In the genomic region with DNA sequence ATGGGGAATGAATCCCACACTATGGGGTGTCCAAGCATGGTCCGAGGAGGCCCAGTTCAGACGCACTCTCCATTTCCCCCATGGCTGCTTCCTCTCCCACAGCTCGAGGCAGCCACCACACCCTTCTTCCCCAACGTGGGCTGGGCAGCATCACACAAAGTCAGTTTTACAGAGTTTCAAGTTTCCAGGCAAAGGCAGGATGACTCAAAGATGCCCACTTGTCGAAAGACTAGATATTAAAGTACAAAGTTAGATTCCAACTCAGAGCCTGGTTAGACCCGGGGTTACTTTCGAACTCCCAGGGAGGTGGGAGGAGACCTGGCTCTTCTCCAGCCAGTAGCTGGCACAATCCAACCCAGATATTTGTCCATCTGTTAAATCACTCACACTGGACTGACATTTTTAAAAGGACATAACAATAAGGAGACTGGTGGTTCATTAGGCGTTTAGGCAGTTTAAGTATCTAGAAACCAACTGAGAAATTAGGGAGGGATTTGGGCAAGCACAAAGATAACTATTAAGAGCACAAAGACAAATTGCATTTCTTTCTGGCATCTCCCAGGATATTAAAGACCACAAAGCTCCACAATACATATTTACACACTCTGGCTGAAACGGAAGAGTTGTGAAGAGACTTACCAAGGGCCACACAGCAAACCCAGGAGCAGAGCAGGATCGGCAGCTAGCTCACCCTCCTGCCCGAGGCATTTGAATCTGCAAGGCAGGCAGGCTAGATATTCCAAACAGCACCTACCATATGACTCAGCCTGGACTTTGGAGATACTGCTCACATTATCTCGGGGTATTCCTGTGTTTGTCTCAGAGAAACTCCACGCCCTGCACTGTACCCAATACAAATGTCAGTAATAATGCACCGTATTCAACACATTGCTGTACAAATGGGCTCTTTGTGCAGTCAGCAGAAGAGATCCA, we compare ENCODE assay signal across 8 cellular contexts. TPM values are rescaled to one million over a fixed set of nuclear protein-coding genes. Genes with fewer than 3 reads are reported as not detected.
DNase-seq lines count a peak whose midpoint lies in the region; ATAC-seq and TF ChIP-seq lines count a peak whose summit lies in the region.

No MANE protein-coding gene starts in this region.

- no peak overlapping the region for H2AFZ ChIP-seq in Karpas-422 (ENCODE audit: low read length)

- no peak for TF ChIP-seq CTCF in adrenal gland (IDR thresholded peaks at IDR 0.05)
- TF ChIP-seq CTCF in chondrocyte (IDR thresholded peaks at IDR 0.05) = no peak

- no peaks in the 10 kb centered on the region for H4K20me1 ChIP-seq in Karpas-422 (ENCODE audit: insufficient read depth, low read depth, low read length)

- H3K27me3 Mint-ChIP-seq in chondrocyte (ENCODE audit: low read depth) = no peaks in the 10 kb centered on the region
- no peaks in the 10 kb centered on the region for H3K27me3 Mint-ChIP-seq in activated naive CD8-positive, alpha-beta T cell treated with anti-CD3 and anti-CD28 coated beads for 36 hours

- H3K4me2 ChIP-seq in Karpas-422 (ENCODE audit: low read depth, low read length, poor library complexity, severe bottlenecking) = no peak overlapping the region

- H3K4me1 ChIP-seq in HAP-1 (peaks cover 50% of the 10 kb centered on the region), adrenal gland (replicated peaks in 1 of 2) (peaks cover 13 to 20% of the 10 kb centered on the region in 2 donors), Karpas-422 (ENCODE audit: low read length) (peaks cover 8% of the 10 kb centered on the region)

- no peak overlapping the region for H3K4me3 ChIP-seq in HAP-1
- H3K4me3 ChIP-seq in adrenal gland = peak overlapping the region in 1 of 4 donors; percentile 33
- no peak overlapping the region for H3K4me3 ChIP-seq in Karpas-422 (ENCODE audit: low read length)

- in situ Hi-C loops in HAP-1 (cut with MboI; ENCODE audit: low sequenced_read_pairs) = no loop called here

- H3K36me3 ChIP-seq in HAP-1 (replicated peaks) (no peaks in the 10 kb centered on the region), adrenal gland (replicated peaks in 1 of 2) (no peaks in the 10 kb centered on the region), Karpas-422 (ENCODE audit: insufficient read depth, low read length) (no peaks in the 10 kb centered on the region)

- H3K27ac Mint-ChIP-seq in chondrocyte (ENCODE audit: unreplicated experiment) = no peak overlapping the region
- no peak overlapping the region for H3K27ac Mint-ChIP-seq in activated naive CD8-positive, alpha-beta T cell treated with anti-CD3 and anti-CD28 coated beads for 36 hours

- H3K4me3 Mint-ChIP-seq in chondrocyte (ENCODE audit: unreplicated experiment) = no peak overlapping the region
- no peak overlapping the region for H3K4me3 Mint-ChIP-seq in activated naive CD8-positive, alpha-beta T cell treated with anti-CD3 and anti-CD28 coated beads for 36 hours

- no peaks in the 10 kb centered on the region for H3K9me3 Mint-ChIP-seq in chondrocyte (ENCODE audit: low read depth)
- H3K9me3 Mint-ChIP-seq in activated naive CD8-positive, alpha-beta T cell treated with anti-CD3 and anti-CD28 coated beads for 36 hours = no peaks in the 10 kb centered on the region

- intact Hi-C loops in adrenal gland (cut with DNase I) (no loop called here), left cardiac atrium (cut with DNase I) (no loop called here)

- H3K79me2 ChIP-seq in Karpas-422 (ENCODE audit: low read length) = no peaks in the 10 kb centered on the region

- peak in 1 of 2 donors; percentile 48 for TF ChIP-seq POLR2A in adrenal gland (IDR thresholded peaks at IDR 0.05)

- H3K9me3 ChIP-seq in HAP-1 = no peaks in the 10 kb centered on the region
- no peaks in the 10 kb centered on the region for H3K9me3 ChIP-seq in adrenal gland (replicated peaks in 1 of 3)
- H3K9me3 ChIP-seq in Karpas-422 (ENCODE audit: low read length) = no peaks in the 10 kb centered on the region

- WGBS in adrenal gland, 4 donors = 21 to 42% (median 29%) methylated on average over 13 to 14 of the region's 14 CpGs

- no peaks in the 10 kb centered on the region for H3K27me3 ChIP-seq in HAP-1 (ENCODE audit: low read depth)
- no peaks in the 10 kb centered on the region for H3K27me3 ChIP-seq in adrenal gland
- H3K27me3 ChIP-seq in Karpas-422 (ENCODE audit: low read length) = no peaks in the 10 kb centered on the region

- peak; percentile 72 to 94 for ATAC-seq in left cardiac atrium

- H3K4me1 Mint-ChIP-seq in chondrocyte (ENCODE audit: low read depth) = no peaks in the 10 kb centered on the region
- H3K4me1 Mint-ChIP-seq in activated naive CD8-positive, alpha-beta T cell treated with anti-CD3 and anti-CD28 coated beads for 36 hours = no peaks in the 10 kb centered on the region

- H3K9ac ChIP-seq in Karpas-422 (ENCODE audit: low read length) = no peak overlapping the region

- no peaks in the 10 kb centered on the region for H3K36me3 Mint-ChIP-seq in chondrocyte (ENCODE audit: low read depth)
- no peaks in the 10 kb centered on the region for H3K36me3 Mint-ChIP-seq in activated naive CD8-positive, alpha-beta T cell treated with anti-CD3 and anti-CD28 coated beads for 36 hours

- H3K9me2 ChIP-seq in Karpas-422 (replicated peaks; ENCODE audit: insufficient read depth, low read length) = no peaks in the 10 kb centered on the region

- peak overlapping the region in 1 of 5 donors; percentile 24 for H3K27ac ChIP-seq in adrenal gland
- no peak overlapping the region for H3K27ac ChIP-seq in Karpas-422 (ENCODE audit: low read length)

- DNase-seq in HAP-1 (ENCODE audit: low spot score in 2 of 2) (peak; percentile 71 to 74), adrenal gland (peak; percentile 26 to 75 (median 48)), left cardiac atrium (peak; percentile 58), retina (peak; percentile 52), chondrocyte (ENCODE audit: low spot score) (no peak), Karpas-422 (no peak), D341Med (ENCODE audit: low spot score) (no peak)
- no peak for DNase-seq in activated naive CD8-positive, alpha-beta T cell treated with anti-CD3 and anti-CD28 coated beads for 36 hours

RNA-seq across cellular contexts. Expression of gene TMCC3, which starts 34.8 kb away (rescaled TPM):
- total RNA-seq in adrenal gland (10 to 100 TPM in 1 of 8 donors, 1 to 10 TPM in 7; 2.4 to 13.4 (median 6.7) TPM), left cardiac atrium (1 to 10 TPM; 4.9 to 5.7 TPM), chondrocyte (0.17 to 0.65 TPM (median 0.59 TPM) in 3 replicates)
- 1 to 10 TPM; 1.2 to 9.3 (median 2.2) TPM for polyA plus RNA-seq in adrenal gland
- total RNA-seq in activated naive CD8-positive, alpha-beta T cell treated with anti-CD3 and anti-CD28 coated beads for 36 hours = under 1 TPM; 0.10 to 0.19 TPM
- 0.79 and 0.82 TPM in 2 replicates for total RNA-seq in Karpas-422 (2014; rRNA removed; shearing (Covaris generic); ENCODE audit: low replicate concordance)

Comparison
In these comparisons a context has a peak if more than half of its experiments do, and no peak if none do; other contexts are left out.
1. DNase-seq: peak in HAP-1 (2 of 2), adrenal gland (7 of 7), left cardiac atrium (single experiment) and retina (single experiment); none in chondrocyte (single experiment), activated naive CD8-positive, alpha-beta T cell treated with anti-CD3 and anti-CD28 coated beads for 36 hours (single experiment), Karpas-422 (single experiment) and D341Med (single experiment).